ENCODE assay signal across 10 cellular contexts in the genomic region with DNA sequence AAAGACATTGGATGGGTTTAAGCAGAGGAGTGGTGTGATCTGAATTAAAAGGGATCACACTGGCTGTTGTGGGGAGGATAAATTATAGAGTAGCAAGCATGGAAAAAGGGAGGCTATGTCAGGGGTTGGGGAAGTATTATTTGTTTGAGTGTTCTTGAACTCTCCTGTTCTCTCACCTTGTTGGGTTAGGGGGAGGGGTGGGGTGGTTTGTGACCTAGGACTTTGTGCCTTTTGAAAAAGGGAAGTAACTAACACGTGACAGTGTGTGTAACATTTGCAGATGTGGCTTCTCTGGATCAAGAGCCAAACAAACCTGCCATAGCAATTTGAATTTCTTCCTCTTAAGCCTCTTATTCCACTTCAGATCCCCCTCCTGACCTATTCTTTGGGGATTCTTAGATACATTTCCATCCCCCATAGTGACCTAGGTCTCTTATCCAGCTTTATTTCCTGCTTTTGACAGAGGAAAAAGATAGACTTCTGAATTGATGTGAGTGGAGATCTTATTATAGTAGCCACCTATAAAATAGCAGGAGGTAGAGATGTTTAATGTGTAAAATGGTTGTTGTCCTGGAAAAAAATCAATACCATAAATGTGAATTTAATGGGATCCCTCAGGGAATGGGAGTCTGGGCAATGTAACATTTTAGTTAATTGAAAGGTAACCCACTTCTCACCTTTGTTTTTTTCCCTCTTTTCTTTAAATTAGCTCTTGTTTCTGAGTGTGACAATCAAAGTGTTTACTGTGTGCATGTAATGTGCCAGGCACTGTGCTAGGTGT.
DNase-seq lines count a peak whose midpoint lies in the region; ATAC-seq and TF ChIP-seq lines count a peak whose summit lies in the region.
"Had no signal": no experiment of that assay in that cellular context is flagged by ENCODE, and none has a peak within 500 bp of the region (broad histone marks: within the 10 kb centered on the region; RNA-seq: fewer than 3 reads in every experiment).

No MANE protein-coding gene starts in this region.

- in situ Hi-C loops in ACHN (cut with HindIII; ENCODE audit: low pct_ligation_motif_present, low pct_unique_long_range_greater_than_20kb, low sequenced_read_pairs): no loop called here

- H3K9me3 Mint-ChIP-seq in memory B cell: no peaks in the 10 kb centered on the region
- no peaks in the 10 kb centered on the region for H3K9me3 Mint-ChIP-seq in activated CD8-positive, alpha-beta memory T cell treated with anti-CD3 and anti-CD28 coated beads, Interleukin-2, amount 10 ng/mL, durations not matched to agents 7 days and 5 days (ENCODE audit: low read depth)

- H3K27me3 Mint-ChIP-seq in memory B cell: no peaks in the 10 kb centered on the region
- peaks cover 3% of the 10 kb centered on the region for H3K27me3 Mint-ChIP-seq in activated CD8-positive, alpha-beta memory T cell treated with anti-CD3 and anti-CD28 coated beads, Interleukin-2, amount 10 ng/mL, durations not matched to agents 7 days and 5 days

- peak; percentile 66 for DNase-seq in DMS153 (lab: John Stamatoyannopoulos, UW)
- no peak for DNase-seq in DMS153 treated with DMSO at 0.1 percent for 48 hours (lab: John Stamatoyannopoulos, UW; ENCODE audit: unreplicated experiment)
- DNase-seq in NCI-H2227 (lab: John Stamatoyannopoulos, UW; ENCODE audit: unreplicated experiment): peak; percentile 47
- DNase-seq in memory B cell (ENCODE audit: low spot score in 2 of 2): peak; percentile 27 to 52
- no peak for DNase-seq in ACHN
- DNase-seq in WERI-Rb-1: no peak
- no peak for DNase-seq in activated CD8-positive, alpha-beta memory T cell treated with anti-CD3 and anti-CD28 coated beads, Interleukin-2, amount 10 ng/mL, durations not matched to agents 7 days and 5 days
- DNase-seq: gastrocnemius medialis had no signal

- H3K27ac ChIP-seq in WERI-Rb-1: no peak overlapping the region
- H3K27ac ChIP-seq: 22Rv1, gastrocnemius medialis had no signal

- no peaks in the 10 kb centered on the region for H3K36me3 ChIP-seq in WERI-Rb-1
- H3K36me3 ChIP-seq: gastrocnemius medialis had no signal

- CTCF ChIA-PET in activated CD8-positive, alpha-beta memory T cell treated with anti-CD3 and anti-CD28 coated beads, Interleukin-2, amount 10 ng/mL, durations not matched to agents 7 days and 5 days (lab: Charles Lee): no interaction called here

- H3K4me3 ChIP-seq in WERI-Rb-1 (ENCODE audit: low read depth, low read length): no peak overlapping the region
- H3K4me3 ChIP-seq: gastrocnemius medialis had no signal

- no peaks in the 10 kb centered on the region for H3K9me3 ChIP-seq in WERI-Rb-1 (ENCODE audit: severe bottlenecking)
- H3K9me3 ChIP-seq: gastrocnemius medialis had no signal

- no peaks in the 10 kb centered on the region for H3K36me3 Mint-ChIP-seq in memory B cell
- H3K36me3 Mint-ChIP-seq in activated CD8-positive, alpha-beta memory T cell treated with anti-CD3 and anti-CD28 coated beads, Interleukin-2, amount 10 ng/mL, durations not matched to agents 7 days and 5 days: no peaks in the 10 kb centered on the region

- peak overlapping the region; percentile 94 for H3K27ac Mint-ChIP-seq in memory B cell
- no peak overlapping the region for H3K27ac Mint-ChIP-seq in activated CD8-positive, alpha-beta memory T cell treated with anti-CD3 and anti-CD28 coated beads, Interleukin-2, amount 10 ng/mL, durations not matched to agents 7 days and 5 days

- H3K4me3 Mint-ChIP-seq in memory B cell: peak overlapping the region; percentile 6
- no peak overlapping the region for H3K4me3 Mint-ChIP-seq in activated CD8-positive, alpha-beta memory T cell treated with anti-CD3 and anti-CD28 coated beads, Interleukin-2, amount 10 ng/mL, durations not matched to agents 7 days and 5 days

- no peak for TF ChIP-seq CTCF in WERI-Rb-1 (IDR thresholded peaks at IDR 0.05; ENCODE audit: low read depth, low read length)

- H3K27me3 ChIP-seq in WERI-Rb-1 (ENCODE audit: insufficient read depth, low read depth, severe bottlenecking): peaks cover 30% of the 10 kb centered on the region
- H3K27me3 ChIP-seq: gastrocnemius medialis had no signal

- peak; percentile 60 for ATAC-seq in HG02840 (IDR thresholded peaks at IDR 0.05; ENCODE audit: low FRiP score, unreplicated experiment)
- ATAC-seq in memory B cell (ENCODE audit: low read depth): peak; percentile 92
- ATAC-seq in activated CD8-positive, alpha-beta memory T cell treated with anti-CD3 and anti-CD28 coated beads, Interleukin-2, amount 10 ng/mL, durations not matched to agents 7 days and 5 days: no peak
- ATAC-seq: gastrocnemius medialis had no signal

- H3K4me1 Mint-ChIP-seq in memory B cell: peaks cover 62% of the 10 kb centered on the region
- peaks cover 21% of the 10 kb centered on the region for H3K4me1 Mint-ChIP-seq in activated CD8-positive, alpha-beta memory T cell treated with anti-CD3 and anti-CD28 coated beads, Interleukin-2, amount 10 ng/mL, durations not matched to agents 7 days and 5 days

Comparison
In these comparisons a context has a peak if more than half of its experiments do, and no peak if none do; other contexts are left out.
1. DNase-seq: peak in DMS153 (single experiment), NCI-H2227 (single experiment) and memory B cell (2 of 2); none in DMS153 treated with DMSO at 0.1 percent for 48 hours (single experiment), ACHN (single experiment), WERI-Rb-1 (single experiment) and activated CD8-positive, alpha-beta memory T cell treated with anti-CD3 and anti-CD28 coated beads, Interleukin-2, amount 10 ng/mL, durations not matched to agents 7 days and 5 days (single experiment).